Comparison of ENCODE assay signal across 25 cellular contexts in genomic region chr5:189976-190365, GRCh38. TPM values are rescaled to one million over a fixed set of nuclear protein-coding genes. Genes with fewer than 3 reads are reported as not detected.
DNase-seq lines count a peak whose midpoint lies in the region; ATAC-seq, FAIRE-seq and TF ChIP-seq lines count a peak whose summit lies in the region.
"Had no signal": no experiment of that assay in that cellular context is flagged by ENCODE, and none has a peak within 500 bp of the region (broad histone marks: within the 10 kb centered on the region; RNA-seq: fewer than 3 reads in every experiment).

No MANE protein-coding gene starts in this region.

- no peak overlapping the region for H2AK5ac ChIP-seq in H1 (ENCODE audit: low read depth, low read length)

- no peak overlapping the region for H2BK15ac ChIP-seq in H1 (ENCODE audit: low read length)

- H3K9me3 ChIP-seq in H1 (ENCODE audit: insufficient read depth in 2 of 2, low read depth in 1 of 2, low read length in 1 of 2) (no peaks in the 10 kb centered on the region), sigmoid colon (no peaks in the 10 kb centered on the region)
- H3K9me3 ChIP-seq: adrenal gland, transverse colon had no signal

- H3K27ac ChIP-seq in KMS-11 (peak overlapping the region; percentile 86), H1 (ENCODE audit: low read depth, low read length) (no peak overlapping the region), sigmoid colon (peak overlapping the region in 3 of 4 donors; percentile 54 to 75 (median 66))
- H3K27ac ChIP-seq: 22Rv1, adrenal gland, foreskin keratinocyte, parathyroid adenoma had no signal

- H4K20me1 ChIP-seq in KMS-11 (ENCODE audit: insufficient read depth) (no peaks in the 10 kb centered on the region), H1 (replicated peaks in 1 of 2; ENCODE audit: control insufficient read depth in 1 of 2, insufficient read depth in 2 of 2, low read length in 2 of 2) (peaks cover 3 to 12% of the 10 kb centered on the region in 2 experiments)

- H2BK5ac ChIP-seq in H1 (ENCODE audit: low read depth, low read length): no peak overlapping the region

- TF ChIP-seq CTCF in KMS-11 (conservative IDR thresholded peaks at IDR 0.05; ENCODE audit: low read depth, low read length) (no peak), H1 (IDR thresholded peaks at IDR 0.05; ENCODE audit: control extremely low read depth in 1 of 3, insufficient read depth in 1 of 3, low read depth in 1 of 3, low read length in 3 of 3) (no peak), sigmoid colon (IDR thresholded peaks at IDR 0.05) (no peak)

- no peak overlapping the region for H2BK120ac ChIP-seq in H1 (replicated peaks; ENCODE audit: low read depth, low read length)

- peaks cover 42% of the 10 kb centered on the region for H3K79me2 ChIP-seq in KMS-11 (ENCODE audit: insufficient read depth, low read depth)
- no peaks in the 10 kb centered on the region for H3K79me2 ChIP-seq in H1 (ENCODE audit: control insufficient read depth in 1 of 2, insufficient read depth in 2 of 2, low read length in 2 of 2)
- H3K79me2 ChIP-seq: parathyroid adenoma had no signal

- TF ChIP-seq POLR2A in H1 (IDR thresholded peaks at IDR 0.05; ENCODE audit: control extremely low read depth in 1 of 2, low read depth in 2 of 2, low read length in 2 of 2) (no peak), sigmoid colon (IDR thresholded peaks at IDR 0.05) (no peak)

- H3K23ac ChIP-seq in H1 (ENCODE audit: insufficient read length): no peak overlapping the region

- H3K4me2 ChIP-seq in KMS-11 (peak overlapping the region; percentile 99), H1 (ENCODE audit: insufficient read depth in 1 of 2, low read depth in 2 of 2, low read length in 2 of 2) (no peak overlapping the region)

- peaks cover 4% of the 10 kb centered on the region; the same call in 1 of the 2 replicates for H3K36me3 ChIP-seq in KMS-11 (ENCODE audit: insufficient read depth)
- no peaks in the 10 kb centered on the region for H3K36me3 ChIP-seq in H1 (ENCODE audit: control insufficient read depth in 2 of 4, insufficient read depth in 4 of 4, low read length in 3 of 4)
- no peaks in the 10 kb centered on the region for H3K36me3 ChIP-seq in sigmoid colon
- H3K36me3 ChIP-seq: adrenal gland, transverse colon had no signal

- H3K18ac ChIP-seq in H1 (ENCODE audit: extremely low read depth, low read length): no peak overlapping the region

- H2AFZ ChIP-seq in KMS-11 (ENCODE audit: low read depth) (peak overlapping the region; percentile 63), H1 (ENCODE audit: low read length) (no peak overlapping the region)

- no peak overlapping the region for H3K56ac ChIP-seq in H1 (replicated peaks; ENCODE audit: insufficient read length, low read depth, low read length)

- no peaks in the 10 kb centered on the region; the same call in 1 of the 2 replicates for H3K79me1 ChIP-seq in H1 (ENCODE audit: low read depth, low read length)

- H3K4ac ChIP-seq in H1 (replicated peaks; ENCODE audit: insufficient read length, low read depth, low read length): no peak overlapping the region

- no peak for ATAC-seq in GM18870 (IDR thresholded peaks at IDR 0.05; ENCODE audit: unreplicated experiment)
- ATAC-seq: activated CD8-positive, alpha-beta memory T cell treated with anti-CD3 and anti-CD28 coated beads, Interleukin-2, amount 10 ng/mL, durations not matched to agents 7 days and 5 days; effector memory CD8-positive, alpha-beta T cell; foreskin keratinocyte; natural killer cell; SK-N-SH treated with all-trans-retinoic acid at 6 μM for 48 hours had no signal

- peaks cover 54% of the 10 kb centered on the region for H3K4me1 ChIP-seq in KMS-11 (ENCODE audit: low read depth, poor library complexity, severe bottlenecking)
- peaks cover 0 to 12% (median 9%) of the 10 kb centered on the region in 4 experiments; a peak in 5 of 7 replicates for H3K4me1 ChIP-seq in H1 (replicated peaks in 1 of 4; ENCODE audit: control insufficient read depth in 3 of 4, insufficient read depth in 4 of 4, low read length in 3 of 4)
- peaks cover 0 to 43% (median 36%) of the 10 kb centered on the region in 4 donors for H3K4me1 ChIP-seq in sigmoid colon
- H3K4me1 ChIP-seq: foreskin keratinocyte had no signal

- no peak overlapping the region for H4K5ac ChIP-seq in H1 (ENCODE audit: insufficient read length, low read depth, low read length)

- WGBS in H1 (ENCODE audit: extremely low coverage in 1 of 2, insufficient coverage in 1 of 2, insufficient read length in 1 of 2, insufficient replicate concordance in 2 of 2, low coverage in 1 of 2, low lambda C conversion rate in 2 of 2, missing lambda C conversion rate in 1 of 2), 2 experiments: 81% methylated on average over 11 of the region's 11 CpGs; no CpG with 5 or more reads in 1 of the 2 experiments
- 70 to 80% methylated on average over 11 of the region's 11 CpGs for WGBS in sigmoid colon, 2 donors

- DNase-seq in activated effector memory CD4-positive, alpha-beta T cell treated with anti-CD3 and anti-CD28 coated beads, Interleukin-2, amount 50 U/mL, for 16 hours: peak; percentile 58
- DNase-seq in activated effector memory CD4-positive, alpha-beta T cell treated with Interleukin-2 at 50 U/mL for 16 hours: no peak
- no peak for DNase-seq in H1 (ENCODE audit: low read depth in 1 of 2, low spot score in 2 of 2)
- DNase-seq in sigmoid colon: peak; percentile 56
- DNase-seq in activated CD4-positive, alpha-beta T cell treated with anti-CD3 and anti-CD28 coated beads, Interleukin-2, amount 50 U/mL, for 1 hour: no peak
- no peak for DNase-seq in frontal cortex (ENCODE audit: low spot score in 2 of 2)
- DNase-seq: activated CD4-positive, alpha-beta T cell treated with anti-CD3 and anti-CD28 coated beads for 48 hours; activated CD8-positive, alpha-beta memory T cell treated with anti-CD3 and anti-CD28 coated beads, Interleukin-2, amount 10 ng/mL, durations not matched to agents 7 days and 5 days; adrenal gland; effector memory CD8-positive, alpha-beta T cell; foreskin keratinocyte; natural killer cell; NCI-H1048; NCI-H187; stimulated activated CD8-positive, alpha-beta memory T cell treated with anti-CD3 and anti-CD28 coated beads, Interleukin-4, amount 100 ng/mL, for 48 hours; transverse colon had no signal

- TF ChIP-seq EP300 in H1 (IDR thresholded peaks at IDR 0.05; ENCODE audit: borderline replicate concordance in 1 of 2, low read depth in 2 of 2, low read length in 2 of 2) (no peak), sigmoid colon (IDR thresholded peaks at IDR 0.05) (no peak)

- H3K14ac ChIP-seq in H1 (ENCODE audit: insufficient read length): no peak overlapping the region

- TF ChIP-seq RAD21 in H1 (IDR thresholded peaks at IDR 0.05 in 1 of 2, conservative IDR thresholded peaks at IDR 0.05 in 1 of 2; ENCODE audit: low read depth in 2 of 2, low read length in 2 of 2): no peak

- H3K4me3 ChIP-seq in KMS-11 (IDR thresholded peaks at IDR 0.05; ENCODE audit: insufficient read depth, low read depth, low read length) (no peak overlapping the region), H1 (ENCODE audit: extremely low read depth in 1 of 4, insufficient read depth in 2 of 4, low read depth in 3 of 4, low read length in 4 of 4) (no peak overlapping the region), sigmoid colon (no peak overlapping the region)
- H3K4me3 ChIP-seq: adrenal gland, transverse colon had no signal

- POLR2A ChIA-PET in H1 (lab: Charles Lee; ENCODE audit: partially characterized antibody): interaction anchor here (2.0 to 3.1 kb wide), 2 partner anchors 13 to 28 kb away, joined by 5 to 11 read pairs; partner anchors contain the start of genes CCDC127 and SDHA

- CTCF ChIA-PET in H1 (lab: Charles Lee; ENCODE audit: partially characterized antibody): interaction anchor here (0.6 to 2.0 kb wide), 8 partner anchors 11 to 151 kb away, joined by 3 to 12 read pairs (median 4); partner anchors contain the start of genes CCDC127, PDCD6 and SDHA

- H4K8ac ChIP-seq in H1 (ENCODE audit: extremely low read depth, insufficient read depth, low read length): peak overlapping the region; percentile 65; the same call in 1 of the 2 replicates

- H3K27me3 ChIP-seq in KMS-11 (ENCODE audit: insufficient read depth, low read depth) (no peaks in the 10 kb centered on the region), H1 (replicated peaks in 1 of 4; ENCODE audit: control insufficient read depth in 3 of 4, extremely low read depth in 1 of 4, insufficient read depth in 3 of 4, low read length in 3 of 4) (no peaks in the 10 kb centered on the region), sigmoid colon (peaks cover 0 to 14% (median 0%) of the 10 kb centered on the region in 3 donors)
- H3K27me3 ChIP-seq: adrenal gland had no signal

- intact Hi-C loops in sigmoid colon (cut with DNase I): loop anchor here (5.0 kb wide), 1 partner anchor 77 kb away; no protein-coding TSS in a partner anchor

- no peak for FAIRE-seq in H1 (lab: Jason Lieb, UNC)
- FAIRE-seq in frontal cortex (lab: Jason Lieb, UNC): no peak
- FAIRE-seq: colon had no signal

- no peaks in the 10 kb centered on the region for H3K23me2 ChIP-seq in H1 (ENCODE audit: low read depth, low read length)

- no peak overlapping the region for H2BK20ac ChIP-seq in H1 (ENCODE audit: low read length)

- no peak overlapping the region for H2BK12ac ChIP-seq in H1 (ENCODE audit: low read depth, low read length)

- H3K9ac ChIP-seq in KMS-11 (peak overlapping the region; percentile 73; the same call in 1 of the 2 replicates), H1 (replicated peaks in 1 of 4; ENCODE audit: extremely low read depth in 1 of 4, low read depth in 3 of 4, low read length in 3 of 4) (no peak overlapping the region)
- H3K9ac ChIP-seq: parathyroid adenoma had no signal

- peak overlapping the region; percentile 6 for H4K91ac ChIP-seq in H1 (replicated peaks; ENCODE audit: insufficient read length, low read length)

RNA-seq across cellular contexts. Expression of gene LRRC14B, which starts 1.3 kb away (rescaled TPM):
- total RNA-seq in H1 (2021; fragmentation: NEBNext Ultra II Directional; extraction: Animal tissue kit (Norgen Biotek cat#: 25700)): not detected in 2 replicates
- polyA plus RNA-seq in H1 (2011; rRNA removed): not detected in 2 replicates
- polyA plus RNA-seq in H1 (2011; cell fraction: cytosol; rRNA removed): not detected
- polyA plus RNA-seq in H1 (2011; cell fraction: nucleus; rRNA removed): not detected
- not detected in 4 replicates for polyA plus RNA-seq in H1 (2012, experiment 1 of 2)
- polyA plus RNA-seq in H1 (2012, experiment 2 of 2): not detected
- not detected for polyA plus RNA-seq in H1 (2013, experiment 1 of 2)
- polyA plus RNA-seq in H1 (2013, experiment 2 of 2): not detected
- polyA minus RNA-seq in H1 (2011; rRNA and poly(A)+ RNA removed): not detected in 2 replicates
- polyA minus RNA-seq in H1 (2011; cell fraction: cytosol; rRNA and poly(A)+ RNA removed): not detected
- polyA minus RNA-seq in H1 (2011; cell fraction: nucleus; rRNA and poly(A)+ RNA removed): not detected
- total RNA-seq in sigmoid colon: under 1 TPM in 1 of 4 donors, not detected in 3; 0.66 TPM
- not detected for polyA plus RNA-seq in sigmoid colon
- total RNA-seq in frontal cortex: 1.2 TPM
- total RNA-seq: activated CD8-positive, alpha-beta memory T cell treated with anti-CD3 and anti-CD28 coated beads, Interleukin-2, amount 10 ng/mL, durations not matched to agents 7 days and 5 days; adrenal gland; CD8-positive, alpha-beta memory T cell; foreskin keratinocyte; H4; natural killer cell; transverse colon had no signal
- polyA plus RNA-seq: adrenal gland; CD8-positive, alpha-beta memory T cell; foreskin keratinocyte; liver had no signal

RNA-seq across cellular contexts. Expression of gene CCDC127, which starts 28.0 kb away (rescaled TPM):
- 7.2 and 8.0 TPM in 2 replicates for total RNA-seq in H1 (2021; fragmentation: NEBNext Ultra II Directional; extraction: Animal tissue kit (Norgen Biotek cat#: 25700))
- polyA plus RNA-seq in H1 (2011; rRNA removed): 2.9 and 3.4 TPM in 2 replicates
- polyA plus RNA-seq in H1 (2011; cell fraction: cytosol; rRNA removed): 3.9 TPM
- 4.5 TPM for polyA plus RNA-seq in H1 (2011; cell fraction: nucleus; rRNA removed)
- polyA plus RNA-seq in H1 (2012, experiment 1 of 2): 4.7 to 6.8 TPM (median 5.7 TPM) in 4 replicates
- polyA plus RNA-seq in H1 (2012, experiment 2 of 2): 1.6 TPM
- 4.8 TPM for polyA plus RNA-seq in H1 (2013, experiment 1 of 2)
- polyA plus RNA-seq in H1 (2013, experiment 2 of 2): 5.6 TPM
- 3.1 and 3.8 TPM in 2 replicates for polyA minus RNA-seq in H1 (2011; rRNA and poly(A)+ RNA removed)
- polyA minus RNA-seq in H1 (2011; cell fraction: cytosol; rRNA and poly(A)+ RNA removed): 3.6 TPM
- 6.9 TPM for polyA minus RNA-seq in H1 (2011; cell fraction: nucleus; rRNA and poly(A)+ RNA removed)
- total RNA-seq in sigmoid colon: 1 to 10 TPM; 5.7 to 8.3 (median 7.1) TPM
- polyA plus RNA-seq in sigmoid colon: 1 to 10 TPM; 1.2 to 3.3 (median 1.2) TPM
- total RNA-seq in frontal cortex: 7.3 TPM

RNA-seq across cellular contexts. Expression of gene SDHA, which starts 28.1 kb away (rescaled TPM):
- 86.1 and 87.3 TPM in 2 replicates for total RNA-seq in H1 (2021; fragmentation: NEBNext Ultra II Directional; extraction: Animal tissue kit (Norgen Biotek cat#: 25700))
- 59.7 and 80.6 TPM in 2 replicates for polyA plus RNA-seq in H1 (2011; rRNA removed)
- 67.8 TPM for polyA plus RNA-seq in H1 (2011; cell fraction: cytosol; rRNA removed)
- polyA plus RNA-seq in H1 (2011; cell fraction: nucleus; rRNA removed): 130 TPM
- 86.7 to 111 TPM (median 100 TPM) in 4 replicates for polyA plus RNA-seq in H1 (2012, experiment 1 of 2)
- polyA plus RNA-seq in H1 (2012, experiment 2 of 2): 40.5 TPM
- 113 TPM for polyA plus RNA-seq in H1 (2013, experiment 1 of 2)
- 113 TPM for polyA plus RNA-seq in H1 (2013, experiment 2 of 2)
- 125 and 144 TPM in 2 replicates for polyA minus RNA-seq in H1 (2011; rRNA and poly(A)+ RNA removed)
- polyA minus RNA-seq in H1 (2011; cell fraction: cytosol; rRNA and poly(A)+ RNA removed): 67.0 TPM
- polyA minus RNA-seq in H1 (2011; cell fraction: nucleus; rRNA and poly(A)+ RNA removed): 99.3 TPM
- 10 to 100 TPM; 72.7 to 87.0 (median 80.2) TPM for total RNA-seq in sigmoid colon
- polyA plus RNA-seq in sigmoid colon: 100 to 1,000 TPM; 184 to 290 (median 187) TPM
- total RNA-seq in frontal cortex: 68.1 TPM

Comparison
In these comparisons a context has a peak if more than half of its experiments do, and no peak if none do; other contexts are left out.
1. DNase-seq: peak in activated effector memory CD4-positive, alpha-beta T cell treated with anti-CD3 and anti-CD28 coated beads, Interleukin-2, amount 50 U/mL, for 16 hours (single experiment) and sigmoid colon (single experiment); none in activated effector memory CD4-positive, alpha-beta T cell treated with Interleukin-2 at 50 U/mL for 16 hours (single experiment), H1 (0 of 2), activated CD4-positive, alpha-beta T cell treated with anti-CD3 and anti-CD28 coated beads, Interleukin-2, amount 50 U/mL, for 1 hour (single experiment) and frontal cortex (0 of 2).